Comparison of ENCODE assay signal across 9 cellular contexts in the genomic region with DNA sequence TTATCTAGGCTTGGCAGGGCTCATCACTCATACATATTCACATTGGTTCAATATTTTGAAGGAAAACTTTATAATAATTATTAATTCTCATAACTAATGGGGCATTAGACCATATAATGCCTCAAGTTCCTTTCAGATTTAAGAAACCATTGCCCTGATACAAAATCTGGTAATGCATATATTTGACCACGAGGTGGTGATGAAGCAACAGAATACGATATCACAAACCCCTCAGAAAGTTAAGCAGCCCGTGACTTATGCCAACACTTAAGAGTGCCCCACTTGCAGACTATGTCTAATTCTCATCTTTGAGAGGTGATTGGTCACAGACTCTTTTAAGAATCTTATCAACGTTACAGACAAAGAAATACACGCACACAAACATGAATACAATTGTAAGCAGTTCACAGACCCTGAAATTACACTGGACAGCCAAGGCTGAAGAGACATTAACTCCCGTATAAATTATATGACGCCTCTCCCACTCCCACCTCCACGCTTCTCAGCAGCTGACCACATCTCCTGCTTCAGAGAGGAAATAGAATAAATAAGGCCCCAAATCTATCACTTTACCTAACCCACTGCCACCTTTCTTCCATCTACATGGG. TPM values are rescaled to one million over a fixed set of nuclear protein-coding genes. Genes with fewer than 3 reads are reported as not detected.
A peak's percentile ranks its signal among the peaks of the same experiment; 100 is the strongest.
DNase-seq lines count a peak whose midpoint lies in the region; ATAC-seq, FAIRE-seq and TF ChIP-seq lines count a peak whose summit lies in the region.
"Had no signal": no experiment of that assay in that cellular context is flagged by ENCODE, and none has a peak within 500 bp of the region (broad histone marks: within the 10 kb centered on the region; RNA-seq: fewer than 3 reads in every experiment).

No MANE protein-coding gene starts in this region.

- TF ChIP-seq POLR2A in spleen (IDR thresholded peaks at IDR 0.05) = no peak

- H3K4me1 Mint-ChIP-seq in astrocyte (ENCODE audit: low read depth, unreplicated experiment) = peaks cover 5% of the 10 kb centered on the region

- H2AFZ ChIP-seq in astrocyte (ENCODE audit: low read depth, low read length) (no peak overlapping the region), hepatocyte (no peak overlapping the region)

- H3K36me3 Mint-ChIP-seq in astrocyte (ENCODE audit: low read depth, unreplicated experiment) = no peaks in the 10 kb centered on the region

- H3K27me3 Mint-ChIP-seq in astrocyte (ENCODE audit: low read depth, unreplicated experiment) = no peaks in the 10 kb centered on the region

- intact Hi-C loops in spleen (cut with DNase I; ENCODE audit: low total_unique reads) = loop anchor here (5.0 to 10.0 kb wide), 3 partner anchors 129 to 432 kb away; no protein-coding TSS in a partner anchor

- no peaks in the 10 kb centered on the region for H3K9me2 ChIP-seq in hepatocyte (replicated peaks; ENCODE audit: insufficient read depth)

- ATAC-seq in GM21360 (IDR thresholded peaks at IDR 0.05; ENCODE audit: unreplicated experiment) = peak; percentile 82

- no peaks in the 10 kb centered on the region for H3K27me3 ChIP-seq in NT2/D1 (ENCODE audit: insufficient read depth, insufficient read length)
- no peaks in the 10 kb centered on the region for H3K27me3 ChIP-seq in astrocyte (ENCODE audit: insufficient read depth, low read length)
- no peaks in the 10 kb centered on the region for H3K27me3 ChIP-seq in hepatocyte
- peaks cover 0 to 7% (median 0%) of the 10 kb centered on the region in 7 donors for H3K27me3 ChIP-seq in spleen (replicated peaks in 1 of 7)
- H3K27me3 ChIP-seq: BLaER1 had no signal

- H3K4me2 ChIP-seq in astrocyte (ENCODE audit: low read length) = no peak overlapping the region
- H3K4me2 ChIP-seq in hepatocyte = no peak overlapping the region
- H3K4me2 ChIP-seq: BLaER1 had no signal

- 34% methylated on average over 8 of the region's 8 CpGs for WGBS in hepatocyte (ENCODE audit: low lambda C conversion rate, missing lambda C conversion rate)
- 24 to 27% (median 26%) methylated on average over 8 of the region's 8 CpGs for WGBS in spleen, 5 donors

- DNase-seq in NCI-H1436 (lab: John Stamatoyannopoulos, UW) = peak; percentile 32
- DNase-seq in NCI-H1436 treated with DMSO at 0.1 percent for 48 hours (lab: John Stamatoyannopoulos, UW) = no peak
- peak; percentile 77 for DNase-seq in HS-27A (ENCODE audit: low read depth)
- peak; percentile 51 for DNase-seq in NT2/D1 (ENCODE audit: low read depth, low spot score)
- peak; percentile 47 for DNase-seq in astrocyte (ENCODE audit: low read depth)
- peak; percentile 73 for DNase-seq in hepatocyte (ENCODE audit: low spot score)
- DNase-seq in spleen = no peak

- H3K9ac ChIP-seq in NT2/D1 (ENCODE audit: insufficient read length, low read depth) (no peak overlapping the region), astrocyte (ENCODE audit: low read length) (no peak overlapping the region)
- H3K9ac ChIP-seq: BLaER1 had no signal

- H3K4me3 ChIP-seq in NT2/D1 (ENCODE audit: insufficient read length, low read depth) = no peak overlapping the region
- no peak overlapping the region for H3K4me3 ChIP-seq in astrocyte (ENCODE audit: insufficient read depth, low read depth, low read length)
- H3K4me3 ChIP-seq in hepatocyte = no peak overlapping the region
- no peak overlapping the region for H3K4me3 ChIP-seq in spleen
- H3K4me3 ChIP-seq: BLaER1 had no signal

- no peak overlapping the region for H3K27ac ChIP-seq in astrocyte (ENCODE audit: low read depth, low read length)
- H3K27ac ChIP-seq in hepatocyte = no peak overlapping the region
- H3K27ac ChIP-seq in spleen = no peak overlapping the region
- H3K27ac ChIP-seq: BLaER1 had no signal

- FAIRE-seq in astrocyte (lab: Jason Lieb, UNC) = peak; percentile 95

- H4K20me1 ChIP-seq in astrocyte (ENCODE audit: insufficient read depth, low read length) (no peaks in the 10 kb centered on the region), hepatocyte (ENCODE audit: insufficient read depth, poor library complexity, severe bottlenecking) (no peaks in the 10 kb centered on the region)
- H4K20me1 ChIP-seq: BLaER1 had no signal

- H3K36me3 ChIP-seq in NT2/D1 (ENCODE audit: insufficient read depth, insufficient read length, low read length) (no peaks in the 10 kb centered on the region), astrocyte (ENCODE audit: insufficient read depth, low read length) (no peaks in the 10 kb centered on the region), hepatocyte (replicated peaks; ENCODE audit: insufficient read depth, low read depth) (no peaks in the 10 kb centered on the region), spleen (no peaks in the 10 kb centered on the region)
- H3K36me3 ChIP-seq: BLaER1 had no signal

- no peaks in the 10 kb centered on the region for H3K9me3 Mint-ChIP-seq in astrocyte (ENCODE audit: unreplicated experiment)

- H3K4me1 ChIP-seq in NT2/D1 (ENCODE audit: insufficient read depth, insufficient read length) = no peaks in the 10 kb centered on the region
- H3K4me1 ChIP-seq in astrocyte (ENCODE audit: insufficient read depth, low read length) = peaks cover 12% of the 10 kb centered on the region
- no peaks in the 10 kb centered on the region for H3K4me1 ChIP-seq in hepatocyte (ENCODE audit: insufficient read depth)
- peaks cover 0 to 5% (median 0%) of the 10 kb centered on the region in 6 donors for H3K4me1 ChIP-seq in spleen
- H3K4me1 ChIP-seq: BLaER1 had no signal

- no peak overlapping the region for H3K4me3 Mint-ChIP-seq in astrocyte (ENCODE audit: unreplicated experiment)

- TF ChIP-seq CTCF in astrocyte (IDR thresholded peaks at IDR 0.05; ENCODE audit: insufficient read depth, low read depth, low read length) (peak; percentile 76), hepatocyte (IDR thresholded peaks at IDR 0.05; ENCODE audit: poor library complexity) (peak; percentile 77), spleen (IDR thresholded peaks at IDR 0.05 in 8 of 11, conservative IDR thresholded peaks at IDR 0.05 in 3 of 11) (peak; percentile 49 to 84 (median 73))

- no peak overlapping the region for H3K27ac Mint-ChIP-seq in astrocyte (ENCODE audit: unreplicated experiment)

- H3K9me3 ChIP-seq in NT2/D1 (ENCODE audit: insufficient read depth, low read length) (no peaks in the 10 kb centered on the region), astrocyte (ENCODE audit: insufficient read depth, low read depth, low read length) (no peaks in the 10 kb centered on the region), hepatocyte (ENCODE audit: low read depth) (no peaks in the 10 kb centered on the region), spleen (no peaks in the 10 kb centered on the region)
- H3K9me3 ChIP-seq: BLaER1 had no signal

- H3K79me2 ChIP-seq in astrocyte (ENCODE audit: insufficient read depth, low read length) (no peaks in the 10 kb centered on the region), hepatocyte (no peaks in the 10 kb centered on the region)

RNA-seq across cellular contexts. Expression of gene DNAH6, which starts 20.7 kb away (rescaled TPM):
- 0.20 and 0.24 TPM in 2 replicates for total RNA-seq in astrocyte
- 0.60 and 1.2 TPM in 2 replicates for total RNA-seq in hepatocyte
- polyA plus RNA-seq in hepatocyte = 0.16 and 1.0 TPM in 2 replicates
- 1 to 10 TPM in 1 of 7 donors, under 1 TPM in 6; 0.06 to 1.1 (median 0.46) TPM for total RNA-seq in spleen
- polyA plus RNA-seq in spleen = under 1 TPM in 2 of 3 donors, not detected in 1; 0.02 to 0.12 TPM

RNA-seq across cellular contexts. Expression of gene SUCLG1, which starts 36.6 kb away (rescaled TPM):
- total RNA-seq in astrocyte = 50.6 and 54.8 TPM in 2 replicates
- total RNA-seq in hepatocyte = 168 and 190 TPM in 2 replicates
- 145 and 164 TPM in 2 replicates for polyA plus RNA-seq in hepatocyte
- total RNA-seq in spleen = 10 to 100 TPM; 39.2 to 58.3 (median 44.5) TPM
- 10 to 100 TPM; 42.7 to 55.0 (median 52.3) TPM for polyA plus RNA-seq in spleen

Comparison
In these comparisons a context has a peak if more than half of its experiments do, and no peak if none do; other contexts are left out.
1. DNase-seq: peak in NCI-H1436 (single experiment), HS-27A (single experiment), NT2/D1 (single experiment), astrocyte (single experiment) and hepatocyte (single experiment); none in NCI-H1436 treated with DMSO at 0.1 percent for 48 hours (single experiment) and spleen (single experiment).
2. Peak in every context shown above with its lines, with median percentiles within 50 percentile points of each other: CTCF ChIP-seq.